In the genomic region with DNA sequence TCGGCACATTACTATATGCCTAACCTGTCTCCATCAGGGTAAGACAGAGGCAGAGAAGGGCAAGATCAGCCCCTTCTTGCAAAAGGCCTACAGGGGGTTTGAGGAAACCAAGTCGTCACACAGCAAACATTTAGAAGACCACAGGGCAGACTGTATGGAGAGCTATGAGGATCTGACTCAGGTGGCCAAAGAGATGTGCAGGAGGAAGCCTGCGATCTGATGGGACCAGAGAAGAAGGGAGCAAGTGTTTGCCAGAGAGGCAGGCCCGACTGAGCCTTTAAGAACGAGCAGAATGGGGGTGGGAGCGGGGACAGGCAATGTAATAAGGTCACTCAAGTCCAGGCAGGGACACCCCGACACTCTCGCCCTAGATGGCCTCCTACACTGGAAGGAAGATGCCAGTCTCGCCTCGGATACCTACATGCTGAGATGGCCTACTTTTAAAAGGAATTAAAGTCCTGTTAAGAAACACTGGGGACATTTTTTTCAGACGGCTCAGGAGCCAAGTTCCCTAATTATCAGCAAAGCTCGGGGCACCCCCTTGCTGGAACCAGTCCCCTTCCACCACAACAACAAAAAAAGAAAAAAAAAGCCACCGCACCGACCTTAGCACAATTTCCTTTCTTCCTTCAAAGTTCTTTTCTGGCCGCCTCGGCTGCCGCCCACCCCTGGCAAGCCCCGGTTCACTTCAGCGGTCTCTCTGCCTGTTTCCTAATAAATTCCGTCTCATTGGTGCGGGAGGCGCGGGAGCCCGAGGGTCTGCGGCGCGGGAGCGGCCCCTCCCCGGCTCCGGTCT, we compare ENCODE assay signal across 1 cellular context.
TF ChIP-seq lines count a peak whose summit lies in the region.

No MANE protein-coding gene starts in this region.

TF ChIP-seq in HepG2, 621 proteins besides CTCF, POLR2A, EP300 and RAD21 (continued from another document):
- TF ChIP-seq, protein P1, sequence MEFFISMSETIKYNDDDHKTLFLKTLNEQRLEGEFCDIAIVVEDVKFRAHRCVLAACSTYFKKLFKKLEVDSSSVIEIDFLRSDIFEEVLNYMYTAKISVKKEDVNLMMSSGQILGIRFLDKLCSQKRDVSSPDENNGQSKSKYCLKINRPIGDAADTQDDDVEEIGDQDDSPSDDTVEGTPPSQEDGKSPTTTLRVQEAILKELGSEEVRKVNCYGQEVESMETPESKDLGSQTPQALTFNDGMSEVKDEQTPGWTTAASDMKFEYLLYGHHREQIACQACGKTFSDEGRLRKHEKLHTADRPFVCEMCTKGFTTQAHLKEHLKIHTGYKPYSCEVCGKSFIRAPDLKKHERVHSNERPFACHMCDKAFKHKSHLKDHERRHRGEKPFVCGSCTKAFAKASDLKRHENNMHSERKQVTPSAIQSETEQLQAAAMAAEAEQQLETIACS (CRISPR knock-in tag; IDR thresholded peaks at IDR 0.05) = no peak
- TF ChIP-seq ZNF124 (CRISPR knock-in tag; IDR thresholded peaks at IDR 0.05) (no peak), ZFX (CRISPR knock-in tag; IDR thresholded peaks at IDR 0.05; ENCODE audit: low read depth) (0 out of 2 replicates have a peak, but pooled peaks have one; percentile 5), ZNF670 (CRISPR knock-in tag; IDR thresholded peaks at IDR 0.05; ENCODE audit: borderline replicate concordance) (peak; percentile 5; the same call in 1 of the 2 replicates), ZNF75D (CRISPR knock-in tag; IDR thresholded peaks at IDR 0.05; ENCODE audit: borderline replicate concordance) (0 out of 2 replicates have a peak, but pooled peaks have one; percentile 60), TEAD3 (CRISPR knock-in tag; optimal IDR thresholded peaks at IDR 0.05; ENCODE audit: borderline replicate concordance) (peak; percentile 19), LCORL (IDR thresholded peaks at IDR 0.05) (no peak), LCORL (CRISPR knock-in tag; IDR thresholded peaks at IDR 0.05) (0 out of 2 replicates have a peak, but pooled peaks have one; percentile 10), KDM5A (IDR thresholded peaks at IDR 0.05; ENCODE audit: borderline replicate concordance, low read length) (peak; percentile 15; the same call in 1 of the 2 replicates), SPEN (CRISPR knock-in tag; IDR thresholded peaks at IDR 0.05; ENCODE audit: low read depth) (peak; percentile 47; the same call in 1 of the 2 replicates)
- TF ChIP-seq, protein P2, sequence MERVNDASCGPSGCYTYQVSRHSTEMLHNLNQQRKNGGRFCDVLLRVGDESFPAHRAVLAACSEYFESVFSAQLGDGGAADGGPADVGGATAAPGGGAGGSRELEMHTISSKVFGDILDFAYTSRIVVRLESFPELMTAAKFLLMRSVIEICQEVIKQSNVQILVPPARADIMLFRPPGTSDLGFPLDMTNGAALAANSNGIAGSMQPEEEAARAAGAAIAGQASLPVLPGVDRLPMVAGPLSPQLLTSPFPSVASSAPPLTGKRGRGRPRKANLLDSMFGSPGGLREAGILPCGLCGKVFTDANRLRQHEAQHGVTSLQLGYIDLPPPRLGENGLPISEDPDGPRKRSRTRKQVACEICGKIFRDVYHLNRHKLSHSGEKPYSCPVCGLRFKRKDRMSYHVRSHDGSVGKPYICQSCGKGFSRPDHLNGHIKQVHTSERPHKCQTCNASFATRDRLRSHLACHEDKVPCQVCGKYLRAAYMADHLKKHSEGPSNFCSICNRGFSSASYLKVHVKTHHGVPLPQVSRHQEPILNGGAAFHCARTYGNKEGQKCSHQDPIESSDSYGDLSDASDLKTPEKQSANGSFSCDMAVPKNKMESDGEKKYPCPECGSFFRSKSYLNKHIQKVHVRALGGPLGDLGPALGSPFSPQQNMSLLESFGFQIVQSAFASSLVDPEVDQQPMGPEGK (CRISPR knock-in tag; IDR thresholded peaks at IDR 0.05) = 0 out of 2 replicates have a peak, but pooled peaks have one; percentile 7
- TF ChIP-seq, protein P3, sequence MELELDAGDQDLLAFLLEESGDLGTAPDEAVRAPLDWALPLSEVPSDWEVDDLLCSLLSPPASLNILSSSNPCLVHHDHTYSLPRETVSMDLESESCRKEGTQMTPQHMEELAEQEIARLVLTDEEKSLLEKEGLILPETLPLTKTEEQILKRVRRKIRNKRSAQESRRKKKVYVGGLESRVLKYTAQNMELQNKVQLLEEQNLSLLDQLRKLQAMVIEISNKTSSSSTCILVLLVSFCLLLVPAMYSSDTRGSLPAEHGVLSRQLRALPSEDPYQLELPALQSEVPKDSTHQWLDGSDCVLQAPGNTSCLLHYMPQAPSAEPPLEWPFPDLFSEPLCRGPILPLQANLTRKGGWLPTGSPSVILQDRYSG (CRISPR knock-in tag; IDR thresholded peaks at IDR 0.05) = no peak; the same call in 1 of the 2 replicates
